ENCODE assay signal across 1 cellular context in genomic region chr12:123139926-123140674, GRCh38.
TF ChIP-seq lines count a peak whose summit lies in the region.

No MANE protein-coding gene starts in this region.

TF ChIP-seq in WTC11, 78 proteins besides CTCF, POLR2A, EP300 and RAD21 (continued from another document):
- TF ChIP-seq, protein P1, sequence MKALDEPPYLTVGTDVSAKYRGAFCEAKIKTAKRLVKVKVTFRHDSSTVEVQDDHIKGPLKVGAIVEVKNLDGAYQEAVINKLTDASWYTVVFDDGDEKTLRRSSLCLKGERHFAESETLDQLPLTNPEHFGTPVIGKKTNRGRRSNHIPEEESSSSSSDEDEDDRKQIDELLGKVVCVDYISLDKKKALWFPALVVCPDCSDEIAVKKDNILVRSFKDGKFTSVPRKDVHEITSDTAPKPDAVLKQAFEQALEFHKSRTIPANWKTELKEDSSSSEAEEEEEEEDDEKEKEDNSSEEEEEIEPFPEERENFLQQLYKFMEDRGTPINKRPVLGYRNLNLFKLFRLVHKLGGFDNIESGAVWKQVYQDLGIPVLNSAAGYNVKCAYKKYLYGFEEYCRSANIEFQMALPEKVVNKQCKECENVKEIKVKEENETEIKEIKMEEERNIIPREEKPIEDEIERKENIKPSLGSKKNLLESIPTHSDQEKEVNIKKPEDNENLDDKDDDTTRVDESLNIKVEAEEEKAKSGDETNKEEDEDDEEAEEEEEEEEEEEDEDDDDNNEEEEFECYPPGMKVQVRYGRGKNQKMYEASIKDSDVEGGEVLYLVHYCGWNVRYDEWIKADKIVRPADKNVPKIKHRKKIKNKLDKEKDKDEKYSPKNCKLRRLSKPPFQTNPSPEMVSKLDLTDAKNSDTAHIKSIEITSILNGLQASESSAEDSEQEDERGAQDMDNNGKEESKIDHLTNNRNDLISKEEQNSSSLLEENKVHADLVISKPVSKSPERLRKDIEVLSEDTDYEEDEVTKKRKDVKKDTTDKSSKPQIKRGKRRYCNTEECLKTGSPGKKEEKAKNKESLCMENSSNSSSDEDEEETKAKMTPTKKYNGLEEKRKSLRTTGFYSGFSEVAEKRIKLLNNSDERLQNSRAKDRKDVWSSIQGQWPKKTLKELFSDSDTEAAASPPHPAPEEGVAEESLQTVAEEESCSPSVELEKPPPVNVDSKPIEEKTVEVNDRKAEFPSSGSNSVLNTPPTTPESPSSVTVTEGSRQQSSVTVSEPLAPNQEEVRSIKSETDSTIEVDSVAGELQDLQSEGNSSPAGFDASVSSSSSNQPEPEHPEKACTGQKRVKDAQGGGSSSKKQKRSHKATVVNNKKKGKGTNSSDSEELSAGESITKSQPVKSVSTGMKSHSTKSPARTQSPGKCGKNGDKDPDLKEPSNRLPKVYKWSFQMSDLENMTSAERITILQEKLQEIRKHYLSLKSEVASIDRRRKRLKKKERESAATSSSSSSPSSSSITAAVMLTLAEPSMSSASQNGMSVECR (CRISPR knock-in tag; IDR thresholded peaks at IDR 0.05; ENCODE audit: borderline replicate concordance) = no peak
- no peak for TF ChIP-seq ZNF425 (CRISPR knock-in tag; conservative IDR thresholded peaks at IDR 0.05)
